ENCODE assay signal across 14 cellular contexts in genomic region chr22:38266120-38266519, GRCh38. TPM values are rescaled to one million over a fixed set of nuclear protein-coding genes. Genes with fewer than 3 reads are reported as not detected.
A peak's percentile ranks its signal among the peaks of the same experiment; 100 is the strongest.
DNase-seq lines count a peak whose midpoint lies in the region; ATAC-seq, FAIRE-seq and TF ChIP-seq lines count a peak whose summit lies in the region.
"Had no signal": no experiment of that assay in that cellular context is flagged by ENCODE, and none has a peak within 500 bp of the region (broad histone marks: within the 10 kb centered on the region; RNA-seq: fewer than 3 reads in every experiment).

No MANE protein-coding gene starts in this region.

- peak; percentile 11 to 58 (median 40) for ATAC-seq in pancreas
- ATAC-seq in GM21515 (IDR thresholded peaks at IDR 0.05; ENCODE audit: unreplicated experiment): no peak
- ATAC-seq: stimulated activated naive CD8-positive, alpha-beta T cell treated with anti-CD3 and anti-CD28 coated beads, Interleukin-15, Interleukin-2, amounts not matched to agents 100 U/mL and 50 U/mL, for 24 hours had no signal

- intact Hi-C loops in CD14-positive monocyte (cut with micrococcal nuclease): no loop called here
- intact Hi-C loops in dorsolateral prefrontal cortex (cut with DNase I): loop anchor here in 1 of 2 donors (10.0 kb wide), 1 partner anchor 89 kb away; no protein-coding TSS in a partner anchor
- intact Hi-C loops in pancreas (cut with DNase I): no loop called here

- no peak overlapping the region for H4K91ac ChIP-seq in mesenchymal stem cell (ENCODE audit: low read length)

- no peak overlapping the region for H3K23ac ChIP-seq in mesenchymal stem cell (ENCODE audit: low read length in 2 of 2)

- H3K27me3 ChIP-seq in dorsolateral prefrontal cortex (no peaks in the 10 kb centered on the region), pancreas (no peaks in the 10 kb centered on the region), mesenchymal stem cell (ENCODE audit: control insufficient read depth in 1 of 2, insufficient read depth in 1 of 2, low read length in 2 of 2) (no peaks in the 10 kb centered on the region)
- H3K27me3 ChIP-seq: SJSA1 had no signal

- no peaks in the 10 kb centered on the region for H3K9me3 ChIP-seq in KOPT-K1 (ENCODE audit: insufficient read depth, low read length, poor library complexity, severe bottlenecking)
- no peaks in the 10 kb centered on the region for H3K9me3 ChIP-seq in pancreas
- no peaks in the 10 kb centered on the region for H3K9me3 ChIP-seq in mesenchymal stem cell (ENCODE audit: control insufficient read depth, low read length)
- H3K9me3 ChIP-seq: SJSA1 had no signal

- no peak overlapping the region for H2AK5ac ChIP-seq in mesenchymal stem cell (ENCODE audit: low read length, severe bottlenecking)

- H3K4ac ChIP-seq in mesenchymal stem cell (ENCODE audit: low read depth in 1 of 2, low read length in 2 of 2): no peak overlapping the region

- H3K79me1 ChIP-seq in mesenchymal stem cell (replicated peaks; ENCODE audit: low read length, poor library complexity, severe bottlenecking): peaks cover 3% of the 10 kb centered on the region

- H3K14ac ChIP-seq in mesenchymal stem cell (ENCODE audit: low read length in 2 of 2): no peak overlapping the region

- H2BK15ac ChIP-seq in mesenchymal stem cell (ENCODE audit: low read depth, poor library complexity, severe bottlenecking): no peak overlapping the region

- WGBS in pancreas, 2 donors: 21 to 24% methylated on average over 8 of the region's 8 CpGs
- 68% methylated on average over 8 of the region's 8 CpGs for WGBS in mesenchymal stem cell

- H3K27ac ChIP-seq in KOPT-K1 (ENCODE audit: low read depth, low read length, poor library complexity, severe bottlenecking): peak overlapping the region; percentile 29
- H3K27ac ChIP-seq in dorsolateral prefrontal cortex: peak overlapping the region in 58 of 59 donors; percentile 42 to 100 (median 96)
- H3K27ac ChIP-seq in pancreas: peak overlapping the region in 1 of 4 donors; percentile 17
- H3K27ac ChIP-seq in mesenchymal stem cell (ENCODE audit: low read length, poor library complexity, severe bottlenecking): no peak overlapping the region

- H3K36me3 Mint-ChIP-seq in CD14-positive monocyte: peaks cover 8 to 30% of the 10 kb centered on the region in 2 donors

- H3K4me2 ChIP-seq in mesenchymal stem cell (ENCODE audit: low read length, poor library complexity, severe bottlenecking): no peak overlapping the region

- H3K27ac Mint-ChIP-seq in CD14-positive monocyte: peak overlapping the region in 5 of 7 donors; percentile 62 to 83 (median 80)

- H3K4me1 Mint-ChIP-seq in CD14-positive monocyte: peaks cover 45% of the 10 kb centered on the region

- H3K18ac ChIP-seq in mesenchymal stem cell (ENCODE audit: low read depth in 1 of 2, low read length in 2 of 2): peak overlapping the region in 1 of 2 experiments; percentile 4

- H2BK5ac ChIP-seq in mesenchymal stem cell (ENCODE audit: low read depth, low read length, poor library complexity, severe bottlenecking): no peak overlapping the region

- FAIRE-seq in pancreas (lab: Jason Lieb, UNC): no peak

- TF ChIP-seq CTCF in CD14-positive monocyte (IDR thresholded peaks at IDR 0.05) (no peak), dorsolateral prefrontal cortex (IDR thresholded peaks at IDR 0.05 in 54 of 56, conservative IDR thresholded peaks at IDR 0.05 in 2 of 56; ENCODE audit: low read depth in 1 of 56, partially characterized antibody in 56 of 56) (no peak), pancreas (IDR thresholded peaks at IDR 0.05) (no peak)

- no peak overlapping the region for H2AFZ ChIP-seq in mesenchymal stem cell (ENCODE audit: low read depth, low read length)

- no peak overlapping the region for H2BK12ac ChIP-seq in mesenchymal stem cell (ENCODE audit: low read length in 2 of 2)

- H3K36me3 ChIP-seq in KOPT-K1 (ENCODE audit: insufficient read depth, low read length) (no peaks in the 10 kb centered on the region), pancreas (no peaks in the 10 kb centered on the region), mesenchymal stem cell (ENCODE audit: control insufficient read depth in 1 of 2, insufficient read depth in 2 of 2, low read depth in 1 of 2, low read length in 2 of 2) (peaks cover 17 to 55% of the 10 kb centered on the region in 2 experiments)

- DNase-seq in CD14-positive monocyte (ENCODE audit: low spot score): no peak
- no peak for DNase-seq in dorsolateral prefrontal cortex
- DNase-seq in pancreas: peak in 1 of 6 donors; percentile 29
- DNase-seq in NCI-H748 treated with DMSO at 0.1 percent for 48 hours (lab: John Stamatoyannopoulos, UW): no peak
- DNase-seq in mesenchymal stem cell: no peak
- no peak for DNase-seq in stimulated activated CD4-positive, alpha-beta T cell treated with anti-CD3 and anti-CD28 coated beads, Interleukin-4, amount 100 ng/mL, for 24 hours
- DNase-seq: DMS 273 treated with DMSO at 0.1 percent for 48 hours; head of caudate nucleus; Karpas-422; NCI-H226; stimulated activated naive CD8-positive, alpha-beta T cell treated with anti-CD3 and anti-CD28 coated beads, Interleukin-15, Interleukin-2, amounts not matched to agents 100 U/mL and 50 U/mL, for 24 hours had no signal

- H3K27me3 Mint-ChIP-seq in CD14-positive monocyte (ENCODE audit: low read depth in 3 of 3): peaks cover 0 to 2% (median 0%) of the 10 kb centered on the region in 3 donors

- H3K4me3 ChIP-seq in dorsolateral prefrontal cortex (peak overlapping the region in 1 of 59 donors; percentile 4), pancreas (no peak overlapping the region), mesenchymal stem cell (ENCODE audit: insufficient read depth in 1 of 2, low read depth in 1 of 2, low read length in 2 of 2) (no peak overlapping the region)
- H3K4me3 ChIP-seq: SJSA1 had no signal

- no peak overlapping the region for H3K9ac ChIP-seq in mesenchymal stem cell (ENCODE audit: low read length)

- no peak overlapping the region for H2BK120ac ChIP-seq in mesenchymal stem cell (ENCODE audit: low read depth, low read length)

- no peak overlapping the region for H3K4me3 Mint-ChIP-seq in CD14-positive monocyte

- H4K8ac ChIP-seq in mesenchymal stem cell (ENCODE audit: low read length): no peak overlapping the region

- no peaks in the 10 kb centered on the region for H3K9me3 Mint-ChIP-seq in CD14-positive monocyte

- peaks cover 0 to 27% (median 8%) of the 10 kb centered on the region in 3 donors for H3K4me1 ChIP-seq in pancreas
- H3K4me1 ChIP-seq in mesenchymal stem cell (ENCODE audit: control insufficient read depth, insufficient read depth, low read depth, low read length): peaks cover 30% of the 10 kb centered on the region

RNA-seq across cellular contexts. Expression of gene TMEM184B, which starts 6.7 kb away (rescaled TPM):
- polyA plus RNA-seq in CD14-positive monocyte: 10 to 100 TPM in 1 of 2 donors, 1 to 10 TPM in 1; 7.4 to 10.6 TPM
- total RNA-seq in dorsolateral prefrontal cortex: 100 to 1,000 TPM in 119 of 120 experiments, 10 to 100 TPM in 1; 99.7 to 274 (median 141) TPM
- total RNA-seq in pancreas: 10 to 100 TPM; 11.6 to 30.5 (median 18.6) TPM
- polyA plus RNA-seq in pancreas: 10 to 100 TPM; 17.0 to 24.4 TPM
- polyA plus RNA-seq in mesenchymal stem cell (2013, experiment 1 of 2): 71.3 TPM
- polyA plus RNA-seq in mesenchymal stem cell (2013, experiment 2 of 2): 71.6 TPM

RNA-seq across cellular contexts. Expression of gene CSNK1E, which starts 51.1 kb away (rescaled TPM):
- 1 to 10 TPM; 1.9 to 3.1 TPM for polyA plus RNA-seq in CD14-positive monocyte
- total RNA-seq in dorsolateral prefrontal cortex: 100 to 1,000 TPM; 150 to 281 (median 197) TPM
- total RNA-seq in pancreas: 10 to 100 TPM; 52.7 to 94.2 (median 57.7) TPM
- polyA plus RNA-seq in pancreas: 100 to 1,000 TPM in 1 of 2 donors, 10 to 100 TPM in 1; 87.2 to 115 TPM
- polyA plus RNA-seq in mesenchymal stem cell (2013, experiment 1 of 2): 175 TPM
- 170 TPM for polyA plus RNA-seq in mesenchymal stem cell (2013, experiment 2 of 2)
